ENCODE assay signal across 23 cellular contexts in the genomic region with DNA sequence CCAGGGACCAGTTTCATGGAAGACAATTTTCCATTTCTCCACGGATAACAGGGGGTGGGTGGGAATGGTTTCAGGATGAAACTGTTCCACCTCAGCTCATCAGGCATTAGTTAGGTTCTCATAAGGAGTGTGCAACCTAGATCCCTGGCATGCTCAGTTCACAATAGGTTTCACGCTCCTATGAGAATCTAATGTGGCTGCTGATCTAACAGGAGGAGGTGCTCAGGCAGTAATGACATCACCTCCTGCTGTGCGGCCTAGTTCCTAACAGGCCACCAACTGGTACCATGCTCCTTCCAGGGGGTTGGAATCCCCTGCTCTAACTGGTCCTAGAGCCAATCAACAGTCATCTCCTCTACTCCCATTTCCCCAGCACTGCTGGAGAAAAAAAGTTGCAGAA. TPM values are rescaled to one million over a fixed set of nuclear protein-coding genes. Genes with fewer than 3 reads are reported as not detected.
A peak's percentile ranks its signal among the peaks of the same experiment; 100 is the strongest.
DNase-seq lines count a peak whose midpoint lies in the region; FAIRE-seq and TF ChIP-seq lines count a peak whose summit lies in the region.
"Had no signal": no experiment of that assay in that cellular context is flagged by ENCODE, and none has a peak within 500 bp of the region (broad histone marks: within the 10 kb centered on the region; RNA-seq: fewer than 3 reads in every experiment).

No MANE protein-coding gene starts in this region.

- no peak overlapping the region for H2BK12ac ChIP-seq in H1 (ENCODE audit: low read depth, low read length)

- H3K56ac ChIP-seq in H1 (replicated peaks; ENCODE audit: insufficient read length, low read depth, low read length) = no peak overlapping the region

- H4K8ac ChIP-seq in H1 (ENCODE audit: extremely low read depth, insufficient read depth, low read length) = no peak overlapping the region

- H4K20me1 ChIP-seq in H1 (replicated peaks in 1 of 2; ENCODE audit: control insufficient read depth in 1 of 2, insufficient read depth in 2 of 2, low read length in 2 of 2) (no peaks in the 10 kb centered on the region), neural progenitor cell (ENCODE audit: low read depth) (no peaks in the 10 kb centered on the region)

- H3K4me1 ChIP-seq in H1 (replicated peaks in 1 of 4; ENCODE audit: control insufficient read depth in 3 of 4, insufficient read depth in 4 of 4, low read length in 3 of 4) (peaks cover 0 to 4% (median 1%) of the 10 kb centered on the region in 4 experiments; a peak in 1 of 7 replicates), neural progenitor cell (peaks cover 10% of the 10 kb centered on the region)

- H3K27ac Mint-ChIP-seq in neural progenitor cell = peak overlapping the region; percentile 74

- no peak for TF ChIP-seq POLR2A in H1 (IDR thresholded peaks at IDR 0.05; ENCODE audit: control extremely low read depth in 1 of 2, low read depth in 2 of 2, low read length in 2 of 2)

- no peaks in the 10 kb centered on the region for H3K9me3 ChIP-seq in H1 (ENCODE audit: insufficient read depth in 2 of 2, low read depth in 1 of 2, low read length in 1 of 2)
- H3K9me3 ChIP-seq in neural progenitor cell (ENCODE audit: low read depth) = no peaks in the 10 kb centered on the region
- no peaks in the 10 kb centered on the region for H3K9me3 ChIP-seq in WERI-Rb-1 (ENCODE audit: severe bottlenecking)

- TF ChIP-seq CTCF in H1 (IDR thresholded peaks at IDR 0.05; ENCODE audit: control extremely low read depth in 1 of 3, insufficient read depth in 1 of 3, low read depth in 1 of 3, low read length in 3 of 3) = no peak
- no peak for TF ChIP-seq CTCF in neural progenitor cell (IDR thresholded peaks at IDR 0.05)
- TF ChIP-seq CTCF in WERI-Rb-1 (IDR thresholded peaks at IDR 0.05; ENCODE audit: low read depth, low read length) = no peak
- no peak for TF ChIP-seq CTCF in GM13977 (IDR thresholded peaks at IDR 0.05; ENCODE audit: extremely low read depth, insufficient read depth, missing control alignments)

- H4K5ac ChIP-seq in H1 (ENCODE audit: insufficient read length, low read depth, low read length) = no peak overlapping the region

- H3K4me3 ChIP-seq in H1 (ENCODE audit: extremely low read depth in 1 of 4, insufficient read depth in 2 of 4, low read depth in 3 of 4, low read length in 4 of 4) (no peak overlapping the region), neural progenitor cell (no peak overlapping the region), WERI-Rb-1 (ENCODE audit: low read depth, low read length) (no peak overlapping the region)

- H3K9ac ChIP-seq in H1 (replicated peaks in 1 of 4; ENCODE audit: extremely low read depth in 1 of 4, low read depth in 3 of 4, low read length in 3 of 4) (no peak overlapping the region), neural progenitor cell (no peak overlapping the region)

- H3K27me3 Mint-ChIP-seq in neural progenitor cell (ENCODE audit: insufficient read depth, low read depth) = peaks cover 6% of the 10 kb centered on the region

- H3K4me1 Mint-ChIP-seq in neural progenitor cell = peaks cover 7% of the 10 kb centered on the region

- H3K4me3 Mint-ChIP-seq in neural progenitor cell = no peak overlapping the region

- no peak overlapping the region for H4K91ac ChIP-seq in H1 (replicated peaks; ENCODE audit: insufficient read length, low read length)

- H2AFZ ChIP-seq in H1 (ENCODE audit: low read length) (peak overlapping the region; percentile 20; the same call in 1 of the 2 replicates), neural progenitor cell (replicated peaks) (no peak overlapping the region)

- H3K27ac ChIP-seq in H1 (ENCODE audit: low read depth, low read length) (no peak overlapping the region), neural progenitor cell (no peak overlapping the region), WERI-Rb-1 (no peak overlapping the region)
- H3K27ac ChIP-seq: RWPE1 had no signal

- no peaks in the 10 kb centered on the region for H3K36me3 Mint-ChIP-seq in neural progenitor cell

- H3K18ac ChIP-seq in H1 (ENCODE audit: extremely low read depth, low read length) = no peak overlapping the region

- H3K14ac ChIP-seq in H1 (ENCODE audit: insufficient read length) = no peak overlapping the region

- H3K4me2 ChIP-seq in H1 (ENCODE audit: insufficient read depth in 1 of 2, low read depth in 2 of 2, low read length in 2 of 2) (no peak overlapping the region), neural progenitor cell (no peak overlapping the region)

- H2BK5ac ChIP-seq in H1 (ENCODE audit: low read depth, low read length) = no peak overlapping the region

- no peak overlapping the region for H2AK5ac ChIP-seq in H1 (ENCODE audit: low read depth, low read length)

- no peak for TF ChIP-seq RAD21 in H1 (IDR thresholded peaks at IDR 0.05 in 1 of 2, conservative IDR thresholded peaks at IDR 0.05 in 1 of 2; ENCODE audit: low read depth in 2 of 2, low read length in 2 of 2)

- 88% methylated on average over 3 of the region's 3 CpGs; no CpG with 5 or more reads in 1 of the 2 experiments for WGBS in H1 (ENCODE audit: extremely low coverage in 1 of 2, insufficient coverage in 1 of 2, insufficient read length in 1 of 2, insufficient replicate concordance in 2 of 2, low coverage in 1 of 2, low lambda C conversion rate in 2 of 2, missing lambda C conversion rate in 1 of 2), 2 experiments

- no peaks in the 10 kb centered on the region for H3K9me3 Mint-ChIP-seq in neural progenitor cell

- H3K79me1 ChIP-seq in H1 (ENCODE audit: low read depth, low read length) = no peaks in the 10 kb centered on the region

- DNase-seq in NCI-H2227 (lab: John Stamatoyannopoulos, UW; ENCODE audit: unreplicated experiment) (peak; percentile 13), NCI-H2227 treated with DMSO at 0.1 percent for 48 hours (lab: John Stamatoyannopoulos, UW) (no peak), NCI-H69 (lab: John Stamatoyannopoulos, UW) (peak; percentile 16), H1 (ENCODE audit: low read depth in 1 of 2, low spot score in 2 of 2) (no peak), neural progenitor cell (ENCODE audit: low spot score) (peak; percentile 29), WERI-Rb-1 (no peak), GM13977 (ENCODE audit: low spot score) (no peak)
- DNase-seq in effector CD8-positive, alpha-beta T cell (lab: John Stamatoyannopoulos, UW) = no peak
- DNase-seq: Calu3, KBM-7, MV-4-11, NCI-H1105, NCI-H1436 treated with DMSO at 0.1 percent for 48 hours, NCI-H2081, NCI-H2171, NCI-H524, NCI-H774, SHP77 had no signal

- H3K4ac ChIP-seq in H1 (replicated peaks; ENCODE audit: insufficient read length, low read depth, low read length) = no peak overlapping the region

- no peak for FAIRE-seq in H1 (lab: Jason Lieb, UNC)
- FAIRE-seq: H54 had no signal

- no peak overlapping the region for H2BK15ac ChIP-seq in H1 (ENCODE audit: low read length)

- POLR2A ChIA-PET in H1 (lab: Charles Lee; ENCODE audit: partially characterized antibody) = interaction anchor here (12.3 kb wide), 1 partner anchor 12 kb away, joined by 96 read pairs; no protein-coding TSS in a partner anchor

- no peaks in the 10 kb centered on the region for H3F3A ChIP-seq in neural progenitor cell (ENCODE audit: low read depth)

- no peaks in the 10 kb centered on the region for H3K36me3 ChIP-seq in H1 (ENCODE audit: control insufficient read depth in 2 of 4, insufficient read depth in 4 of 4, low read length in 3 of 4)
- no peaks in the 10 kb centered on the region for H3K36me3 ChIP-seq in neural progenitor cell
- H3K36me3 ChIP-seq in WERI-Rb-1 = no peaks in the 10 kb centered on the region

- in situ Hi-C loops in GM13977 (cut with MboI; ENCODE audit: low pct_unique_long_range_greater_than_20kb, low sequenced_read_pairs, unreplicated experiment) = no loop called here

- no peak for TF ChIP-seq EP300 in H1 (IDR thresholded peaks at IDR 0.05; ENCODE audit: borderline replicate concordance in 1 of 2, low read depth in 2 of 2, low read length in 2 of 2)

- H3K27me3 ChIP-seq in H1 (replicated peaks in 1 of 4; ENCODE audit: control insufficient read depth in 3 of 4, extremely low read depth in 1 of 4, insufficient read depth in 3 of 4, low read length in 3 of 4) (no peaks in the 10 kb centered on the region), neural progenitor cell (no peaks in the 10 kb centered on the region), WERI-Rb-1 (ENCODE audit: insufficient read depth, low read depth, severe bottlenecking) (no peaks in the 10 kb centered on the region)

- H3K23me2 ChIP-seq in H1 (ENCODE audit: low read depth, low read length) = no peaks in the 10 kb centered on the region

- H3K79me2 ChIP-seq in H1 (ENCODE audit: control insufficient read depth in 1 of 2, insufficient read depth in 2 of 2, low read length in 2 of 2) = no peaks in the 10 kb centered on the region
- no peaks in the 10 kb centered on the region for H3K79me2 ChIP-seq in neural progenitor cell (ENCODE audit: low read depth)

- CTCF ChIA-PET in H1 (lab: Charles Lee; ENCODE audit: partially characterized antibody) = interaction anchor here (0.9 kb wide), 1 partner anchor 29 kb away, joined by 4 read pairs; no protein-coding TSS in a partner anchor

- no peak overlapping the region for H2BK120ac ChIP-seq in H1 (replicated peaks; ENCODE audit: low read depth, low read length)

- no peak overlapping the region for H2BK20ac ChIP-seq in H1 (ENCODE audit: low read length)

- H3K23ac ChIP-seq in H1 (ENCODE audit: insufficient read length) = no peak overlapping the region

RNA-seq across cellular contexts. Expression of gene TEX14, which starts 19.9 kb away (rescaled TPM):
- 0.88 and 2.5 TPM in 2 replicates for total RNA-seq in H1 (2021; fragmentation: NEBNext Ultra II Directional; extraction: Animal tissue kit (Norgen Biotek cat#: 25700))
- 0.55 and 0.83 TPM in 2 replicates for polyA plus RNA-seq in H1 (2011; rRNA removed)
- polyA plus RNA-seq in H1 (2011; cell fraction: cytosol; rRNA removed) = 0.75 TPM
- polyA plus RNA-seq in H1 (2011; cell fraction: nucleus; rRNA removed) = 0.43 TPM
- 1.4 to 2.1 TPM (median 1.8 TPM) in 4 replicates for polyA plus RNA-seq in H1 (2012, experiment 1 of 2)
- polyA plus RNA-seq in H1 (2012, experiment 2 of 2) = 0.13 TPM
- polyA plus RNA-seq in H1 (2013, experiment 1 of 2) = 1.9 TPM
- polyA plus RNA-seq in H1 (2013, experiment 2 of 2) = 1.4 TPM
- 0.56 and 0.60 TPM in 2 replicates for polyA minus RNA-seq in H1 (2011; rRNA and poly(A)+ RNA removed)
- 0.22 TPM for polyA minus RNA-seq in H1 (2011; cell fraction: cytosol; rRNA and poly(A)+ RNA removed)
- polyA minus RNA-seq in H1 (2011; cell fraction: nucleus; rRNA and poly(A)+ RNA removed) = 1.1 TPM
- 0.09 and 1.4 TPM in 2 replicates for total RNA-seq in neural progenitor cell (ENCODE audit: low replicate concordance)
- total RNA-seq: G401, LHCN-M2, MCF 10A had no signal

RNA-seq across cellular contexts. Expression of gene RAD51C, which starts 20.4 kb away (rescaled TPM):
- total RNA-seq in H1 (2021; fragmentation: NEBNext Ultra II Directional; extraction: Animal tissue kit (Norgen Biotek cat#: 25700)) = 10.2 and 10.4 TPM in 2 replicates
- 9.6 and 21.7 TPM in 2 replicates for polyA plus RNA-seq in H1 (2011; rRNA removed)
- polyA plus RNA-seq in H1 (2011; cell fraction: cytosol; rRNA removed) = 23.1 TPM
- 4.2 TPM for polyA plus RNA-seq in H1 (2011; cell fraction: nucleus; rRNA removed)
- 21.6 to 35.9 TPM (median 23.9 TPM) in 4 replicates for polyA plus RNA-seq in H1 (2012, experiment 1 of 2)
- 9.4 TPM for polyA plus RNA-seq in H1 (2012, experiment 2 of 2)
- 22.2 TPM for polyA plus RNA-seq in H1 (2013, experiment 1 of 2)
- polyA plus RNA-seq in H1 (2013, experiment 2 of 2) = 22.3 TPM
- polyA minus RNA-seq in H1 (2011; rRNA and poly(A)+ RNA removed) = 16.8 and 25.2 TPM in 2 replicates
- 8.7 TPM for polyA minus RNA-seq in H1 (2011; cell fraction: cytosol; rRNA and poly(A)+ RNA removed)
- polyA minus RNA-seq in H1 (2011; cell fraction: nucleus; rRNA and poly(A)+ RNA removed) = 12.5 TPM
- 30.2 and 67.6 TPM in 2 replicates for total RNA-seq in neural progenitor cell (ENCODE audit: low replicate concordance)

Comparison
In these comparisons a context has a peak if more than half of its experiments do, and no peak if none do; other contexts are left out.
1. DNase-seq: peak in NCI-H2227 (single experiment), NCI-H69 (single experiment) and neural progenitor cell (single experiment); none in NCI-H2227 treated with DMSO at 0.1 percent for 48 hours (single experiment), H1 (0 of 2), WERI-Rb-1 (single experiment), GM13977 (single experiment) and effector CD8-positive, alpha-beta T cell (single experiment).